In genomic region chr2:218271487-218271797, GRCh38 we compare ENCODE assay signal across 9 cellular contexts. TPM values are rescaled to one million over a fixed set of nuclear protein-coding genes. Genes with fewer than 3 reads are reported as not detected.
DNase-seq lines count a peak whose midpoint lies in the region; ATAC-seq and TF ChIP-seq lines count a peak whose summit lies in the region.
"Had no signal": no experiment of that assay in that cellular context is flagged by ENCODE, and none has a peak within 500 bp of the region (broad histone marks: within the 10 kb centered on the region; RNA-seq: fewer than 3 reads in every experiment).

No MANE protein-coding gene starts in this region.

- H3K9me3 ChIP-seq in left ventricle myocardium inferior (replicated peaks) (no peaks in the 10 kb centered on the region), mucosa of rectum (ENCODE audit: control insufficient read depth in 2 of 2, low read length in 2 of 2) (no peaks in the 10 kb centered on the region)

- H3K9me3 Mint-ChIP-seq in MCF 10A (ENCODE audit: unreplicated experiment): no peaks in the 10 kb centered on the region

- TF ChIP-seq CTCF in left ventricle myocardium inferior (IDR thresholded peaks at IDR 0.05; ENCODE audit: borderline replicate concordance) (no peak), MCF 10A (IDR thresholded peaks at IDR 0.05; ENCODE audit: unreplicated experiment) (no peak)

- peak overlapping the region; percentile 97 for H3K4me3 Mint-ChIP-seq in MCF 10A (ENCODE audit: unreplicated experiment)

- CTCF ChIA-PET in MCF 10A (lab: Yijun Ruan, JAX): interaction anchor here (0.6 to 7.7 kb wide), 24 partner anchors 11 to 1303 kb away, joined by 3 to 215 read pairs (median 4); partner anchors contain the start of genes ARPC2, CATIP, GPBAR1 and TMBIM1

- H3K4me3 ChIP-seq in left ventricle myocardium inferior (peak overlapping the region; percentile 95), mucosa of rectum (ENCODE audit: low read length in 2 of 2) (peak overlapping the region; percentile 73 to 96)

- no peaks in the 10 kb centered on the region for H3K27me3 ChIP-seq in left ventricle myocardium inferior (ENCODE audit: low read depth)
- no peaks in the 10 kb centered on the region for H3K27me3 ChIP-seq in mucosa of rectum (ENCODE audit: control insufficient read depth in 2 of 2, insufficient read depth in 2 of 2, low read length in 2 of 2)

- peaks cover 42% of the 10 kb centered on the region for H3K4me1 Mint-ChIP-seq in MCF 10A (ENCODE audit: insufficient read depth, unreplicated experiment)

- intact Hi-C loops in left ventricle myocardium inferior (cut with micrococcal nuclease): no loop called here
- intact Hi-C loops in Right ventricle myocardium inferior (cut with DNase I): loop anchor here (2.0 to 10.0 kb wide), 3 partner anchors 15 to 393 kb away; partner anchors contain the start of gene CTDSP1
- intact Hi-C loops in MCF 10A (cut with micrococcal nuclease): no loop called here

- POLR2A ChIA-PET in MCF 10A (lab: Yijun Ruan, JAX): interaction anchor here (0.9 to 8.0 kb wide), 14 partner anchors 16 to 978 kb away, joined by 3 to 390 read pairs (median 8); partner anchors contain the start of genes ARPC2, CATIP, CTDSP1 and TMBIM1

- H3K27ac ChIP-seq in left ventricle myocardium inferior (replicated peaks) (peak overlapping the region; percentile 88), mucosa of rectum (ENCODE audit: low read depth in 2 of 2, low read length in 2 of 2) (peak overlapping the region; percentile 89 to 92)

- H3K27ac Mint-ChIP-seq in MCF 10A (ENCODE audit: low read depth, unreplicated experiment): peak overlapping the region; percentile 88

- H3K36me3 ChIP-seq in left ventricle myocardium inferior (peaks cover 53% of the 10 kb centered on the region), mucosa of rectum (ENCODE audit: control insufficient read depth in 2 of 2, insufficient read depth in 2 of 2, low read length in 2 of 2) (peaks cover 32 to 39% of the 10 kb centered on the region in 2 donors)

- H3K4me1 ChIP-seq in left ventricle myocardium inferior: peaks cover 78% of the 10 kb centered on the region
- peaks cover 51 to 54% of the 10 kb centered on the region in 2 donors for H3K4me1 ChIP-seq in mucosa of rectum (ENCODE audit: control insufficient read depth in 2 of 2, insufficient read depth in 2 of 2, low read length in 2 of 2)

- H3K27me3 Mint-ChIP-seq in MCF 10A (ENCODE audit: insufficient read depth, unreplicated experiment): no peaks in the 10 kb centered on the region

- ATAC-seq in Right ventricle myocardium inferior: no peak
- ATAC-seq in GM21381 (IDR thresholded peaks at IDR 0.05; ENCODE audit: unreplicated experiment): no peak
- ATAC-seq in GM18861 (IDR thresholded peaks at IDR 0.05; ENCODE audit: unreplicated experiment): no peak
- no peak for ATAC-seq in HG03571 (IDR thresholded peaks at IDR 0.05; ENCODE audit: unreplicated experiment)

- no peak for DNase-seq in left ventricle myocardium inferior
- no peak for DNase-seq in Right ventricle myocardium inferior (ENCODE audit: missing footprints)
- DNase-seq in MCF 10A (ENCODE audit: unreplicated experiment): no peak
- DNase-seq in NCI-H510A (lab: John Stamatoyannopoulos, UW): no peak
- DNase-seq: KBM-7 had no signal

- peak overlapping the region; percentile 78 to 91 for H3K9ac ChIP-seq in mucosa of rectum (ENCODE audit: low read depth in 1 of 2, low read length in 2 of 2)

- BruUV-seq in MCF 10A (replicated peaks; lab: Mats Ljungman, UMichigan): no TSS peak

- H3K36me3 Mint-ChIP-seq in MCF 10A (ENCODE audit: insufficient read depth, unreplicated experiment): peaks cover 74% of the 10 kb centered on the region

RNA-seq across cellular contexts. Expression of gene PNKD, which starts 1.1 kb away (rescaled TPM):
- 75.4 TPM for total RNA-seq in left ventricle myocardium inferior
- 67.0 TPM for total RNA-seq in Right ventricle myocardium inferior
- 13.0 and 23.1 TPM in 2 replicates for total RNA-seq in MCF 10A (2022)

RNA-seq across cellular contexts. Expression of gene AAMP, which starts 1.5 kb away (rescaled TPM):
- 50.5 TPM for total RNA-seq in left ventricle myocardium inferior
- total RNA-seq in Right ventricle myocardium inferior: 50.6 TPM
- total RNA-seq in MCF 10A (2022): 95.7 and 98.7 TPM in 2 replicates

RNA-seq across cellular contexts. Expression of gene GPBAR1, which starts 10.6 kb away (rescaled TPM):
- total RNA-seq in left ventricle myocardium inferior (1.5 TPM), Right ventricle myocardium inferior (2.0 TPM), MCF 10A (2022) (0.16 TPM in 1 of 2 replicates, not detected in the other)

RNA-seq across cellular contexts. Expression of gene TMBIM1, which starts 20.9 kb away (rescaled TPM):
- total RNA-seq in left ventricle myocardium inferior: 111 TPM
- 138 TPM for total RNA-seq in Right ventricle myocardium inferior
- total RNA-seq in MCF 10A (2022): 96.8 and 107 TPM in 2 replicates

RNA-seq across cellular contexts. Expression of gene ARPC2, which starts 54.5 kb away (rescaled TPM):
- 135 TPM for total RNA-seq in left ventricle myocardium inferior
- total RNA-seq in Right ventricle myocardium inferior: 142 TPM
- total RNA-seq in MCF 10A (2022): 196 and 284 TPM in 2 replicates
